ENCODE assay signal across 12 cellular contexts in genomic region chr4:1862961-1863296, GRCh38. TPM values are rescaled to one million over a fixed set of nuclear protein-coding genes. Genes with fewer than 3 reads are reported as not detected.
DNase-seq lines count a peak whose midpoint lies in the region; ATAC-seq and TF ChIP-seq lines count a peak whose summit lies in the region.
"Had no signal": no experiment of that assay in that cellular context is flagged by ENCODE, and none has a peak within 500 bp of the region (broad histone marks: within the 10 kb centered on the region; RNA-seq: fewer than 3 reads in every experiment).

No MANE protein-coding gene starts in this region.

- no peaks in the 10 kb centered on the region for H3K9me3 ChIP-seq in CD4-positive, alpha-beta memory T cell (ENCODE audit: control insufficient read depth in 1 of 2, low read length in 2 of 2)
- H3K9me3 ChIP-seq: adrenal gland had no signal

- peaks cover 4 to 18% (median 13%) of the 10 kb centered on the region in 4 donors for H3K4me1 Mint-ChIP-seq in CD4-positive, alpha-beta memory T cell
- peaks cover 21% of the 10 kb centered on the region for H3K4me1 Mint-ChIP-seq in activated naive CD8-positive, alpha-beta T cell treated with anti-CD3 and anti-CD28 coated beads, Interleukin-2, amount 50 U/mL, for 24 hours
- H3K4me1 Mint-ChIP-seq in nephron progenitor cell, result peaks cover 56% of the 10 kb centered on the region

- intact Hi-C loops in CD4-positive, alpha-beta memory T cell (cut with micrococcal nuclease), result loop anchor here (1.0 kb wide), 1 partner anchor 7 kb away; no protein-coding TSS in a partner anchor

- CTCF ChIA-PET in CD4-positive, alpha-beta memory T cell (lab: Charles Lee; ENCODE audit: partially characterized antibody), result interaction anchor here (0.6 kb wide), 1 partner anchor 152 kb away, joined by 3 read pairs; no protein-coding TSS in a partner anchor

- H3K36me3 ChIP-seq in CD4-positive, alpha-beta memory T cell (ENCODE audit: insufficient read depth, low read length), result no peaks in the 10 kb centered on the region
- H3K36me3 ChIP-seq: adrenal gland had no signal

- no peaks in the 10 kb centered on the region for H3K27me3 Mint-ChIP-seq in CD4-positive, alpha-beta memory T cell
- H3K27me3 Mint-ChIP-seq in activated naive CD8-positive, alpha-beta T cell treated with anti-CD3 and anti-CD28 coated beads, Interleukin-2, amount 50 U/mL, for 24 hours, result no peaks in the 10 kb centered on the region
- H3K27me3 Mint-ChIP-seq in nephron progenitor cell (ENCODE audit: low read depth, poor library complexity), result peaks cover 27% of the 10 kb centered on the region

- no peaks in the 10 kb centered on the region for H3K9me3 Mint-ChIP-seq in CD4-positive, alpha-beta memory T cell
- H3K9me3 Mint-ChIP-seq in activated naive CD8-positive, alpha-beta T cell treated with anti-CD3 and anti-CD28 coated beads, Interleukin-2, amount 50 U/mL, for 24 hours, result no peaks in the 10 kb centered on the region
- no peaks in the 10 kb centered on the region for H3K9me3 Mint-ChIP-seq in nephron progenitor cell

- no peak for DNase-seq in CD4-positive, alpha-beta memory T cell
- DNase-seq in activated naive CD8-positive, alpha-beta T cell treated with anti-CD3 and anti-CD28 coated beads, Interleukin-2, amount 50 U/mL, for 24 hours, result no peak
- DNase-seq in nephron progenitor cell, result no peak
- DNase-seq in cerebellar cortex (ENCODE audit: low spot score), result no peak
- no peak for DNase-seq in NCI-H526 (lab: John Stamatoyannopoulos, UW)
- DNase-seq: adrenal gland, GDM1, NCI-H1048, NCI-H82, trophoblast cell had no signal

- no peaks in the 10 kb centered on the region for H3K36me3 Mint-ChIP-seq in CD4-positive, alpha-beta memory T cell
- no peaks in the 10 kb centered on the region for H3K36me3 Mint-ChIP-seq in activated naive CD8-positive, alpha-beta T cell treated with anti-CD3 and anti-CD28 coated beads, Interleukin-2, amount 50 U/mL, for 24 hours (ENCODE audit: low read depth)
- H3K36me3 Mint-ChIP-seq in nephron progenitor cell (ENCODE audit: low read depth), result no peaks in the 10 kb centered on the region

- no peak for TF ChIP-seq CTCF in nephron progenitor cell (IDR thresholded peaks at IDR 0.05)

- POLR2A ChIA-PET in CD4-positive, alpha-beta memory T cell (lab: Charles Lee; ENCODE audit: partially characterized antibody), result no interaction called here

- ATAC-seq in HG02885 (IDR thresholded peaks at IDR 0.05; ENCODE audit: poor library complexity, unreplicated experiment) (peak; percentile 19), HG02623 (IDR thresholded peaks at IDR 0.05; ENCODE audit: unreplicated experiment) (no peak)
- no peak for ATAC-seq in activated naive CD8-positive, alpha-beta T cell treated with anti-CD3 and anti-CD28 coated beads, Interleukin-2, amount 50 U/mL, for 24 hours

- peaks cover 18% of the 10 kb centered on the region for H3K4me1 ChIP-seq in CD4-positive, alpha-beta memory T cell (ENCODE audit: insufficient read depth, low read length)

- no peak overlapping the region for H3K27ac ChIP-seq in CD4-positive, alpha-beta memory T cell (ENCODE audit: low read depth, low read length)
- H3K27ac ChIP-seq: adrenal gland had no signal

- peak overlapping the region in 7 of 8 donors; percentile 17 to 76 (median 35) for H3K4me3 Mint-ChIP-seq in CD4-positive, alpha-beta memory T cell
- peak overlapping the region; percentile 57 for H3K4me3 Mint-ChIP-seq in activated naive CD8-positive, alpha-beta T cell treated with anti-CD3 and anti-CD28 coated beads, Interleukin-2, amount 50 U/mL, for 24 hours
- peak overlapping the region; percentile 64 for H3K4me3 Mint-ChIP-seq in nephron progenitor cell

- no peak overlapping the region for H3K4me3 ChIP-seq in CD4-positive, alpha-beta memory T cell (ENCODE audit: low read length in 2 of 2)

- H3K27me3 ChIP-seq in CD4-positive, alpha-beta memory T cell (ENCODE audit: insufficient read depth, low read length), result no peaks in the 10 kb centered on the region
- H3K27me3 ChIP-seq: adrenal gland had no signal

- peak overlapping the region in 4 of 7 donors; percentile 35 to 60 (median 48) for H3K27ac Mint-ChIP-seq in CD4-positive, alpha-beta memory T cell
- peak overlapping the region; percentile 67 for H3K27ac Mint-ChIP-seq in activated naive CD8-positive, alpha-beta T cell treated with anti-CD3 and anti-CD28 coated beads, Interleukin-2, amount 50 U/mL, for 24 hours
- no peak overlapping the region for H3K27ac Mint-ChIP-seq in nephron progenitor cell

RNA-seq across cellular contexts. Expression of gene LETM1, which starts 7.0 kb away (rescaled TPM):
- 10 to 100 TPM; 38.8 to 42.8 TPM for total RNA-seq in CD4-positive, alpha-beta memory T cell
- polyA plus RNA-seq in CD4-positive, alpha-beta memory T cell, result 10 to 100 TPM in 1 of 2 donors, 1 to 10 TPM in 1; 6.5 to 12.2 TPM

RNA-seq across cellular contexts. Expression of gene NSD2, which starts 8.3 kb away (rescaled TPM):
- total RNA-seq in CD4-positive, alpha-beta memory T cell, result 10 to 100 TPM; 54.8 to 57.4 TPM
- polyA plus RNA-seq in CD4-positive, alpha-beta memory T cell, result 10 to 100 TPM in 1 of 2 donors, 1 to 10 TPM in 1; 1.1 to 11.7 TPM
